ENCODE assay signal across 23 cellular contexts in genomic region chr12:124605869-124606774, GRCh38. TPM values are rescaled to one million over a fixed set of nuclear protein-coding genes. Genes with fewer than 3 reads are reported as not detected.
DNase-seq lines count a peak whose midpoint lies in the region; ATAC-seq and TF ChIP-seq lines count a peak whose summit lies in the region.
"Had no signal": no experiment of that assay in that cellular context is flagged by ENCODE, and none has a peak within 500 bp of the region (broad histone marks: within the 10 kb centered on the region; RNA-seq: fewer than 3 reads in every experiment).

No MANE protein-coding gene starts in this region.

- no peaks in the 10 kb centered on the region for H3K36me3 Mint-ChIP-seq in progenitor cell of endocrine pancreas (ENCODE audit: insufficient read depth)
- H3K36me3 Mint-ChIP-seq: stimulated activated naive B cell treated with anti-CD40 and anti-IgM and Interleukin-4, amounts not matched to agents 10 μg/mL and 1 μg/mL and 100 μg/mL, for 72 hours had no signal

- peaks cover 35% of the 10 kb centered on the region for H3K4me1 Mint-ChIP-seq in progenitor cell of endocrine pancreas (ENCODE audit: low read depth)

- H4K20me1 ChIP-seq in hepatocyte (ENCODE audit: insufficient read depth, poor library complexity, severe bottlenecking): no peaks in the 10 kb centered on the region

- no peaks in the 10 kb centered on the region for H3K9me2 ChIP-seq in hepatocyte (replicated peaks; ENCODE audit: insufficient read depth)

- no peak overlapping the region for H2AFZ ChIP-seq in hepatocyte
- H2AFZ ChIP-seq: PC-9 had no signal

- H3K4me3 Mint-ChIP-seq in progenitor cell of endocrine pancreas (ENCODE audit: low read depth): no peak overlapping the region
- H3K4me3 Mint-ChIP-seq: stimulated activated naive B cell treated with anti-CD40 and anti-IgM and Interleukin-4, amounts not matched to agents 10 μg/mL and 1 μg/mL and 100 μg/mL, for 72 hours had no signal

- no peaks in the 10 kb centered on the region for H3K9me3 ChIP-seq in SJCRH30 (replicated peaks)
- no peaks in the 10 kb centered on the region for H3K9me3 ChIP-seq in hepatocyte (ENCODE audit: low read depth)
- H3K9me3 ChIP-seq: right atrium auricular region, tibial nerve had no signal

- H3K4me2 ChIP-seq in hepatocyte: no peak overlapping the region
- H3K4me2 ChIP-seq: PC-9 had no signal

- H3K9me3 Mint-ChIP-seq in progenitor cell of endocrine pancreas (ENCODE audit: low read depth): no peaks in the 10 kb centered on the region
- H3K9me3 Mint-ChIP-seq: stimulated activated naive B cell treated with anti-CD40 and anti-IgM and Interleukin-4, amounts not matched to agents 10 μg/mL and 1 μg/mL and 100 μg/mL, for 72 hours had no signal

- 80% methylated on average over 22 of the region's 22 CpGs for WGBS in hepatocyte (ENCODE audit: low lambda C conversion rate, missing lambda C conversion rate)

- peaks cover 19% of the 10 kb centered on the region for H3K4me1 ChIP-seq in SJCRH30
- H3K4me1 ChIP-seq in hepatocyte (ENCODE audit: insufficient read depth): peaks cover 49% of the 10 kb centered on the region

- H3K27me3 Mint-ChIP-seq in progenitor cell of endocrine pancreas: peaks cover 4% of the 10 kb centered on the region

- H3K27ac ChIP-seq in SJCRH30 (no peak overlapping the region), hepatocyte (peak overlapping the region; percentile 84)
- H3K27ac ChIP-seq: C4-2B, PC-9, right atrium auricular region, SK-N-MC, tibial nerve had no signal

- H3K27ac Mint-ChIP-seq in progenitor cell of endocrine pancreas: peak overlapping the region; percentile 4
- H3K27ac Mint-ChIP-seq: stimulated activated naive B cell treated with anti-CD40 and anti-IgM and Interleukin-4, amounts not matched to agents 10 μg/mL and 1 μg/mL and 100 μg/mL, for 72 hours had no signal

- H3K4me3 ChIP-seq in SJCRH30 (no peak overlapping the region), hepatocyte (no peak overlapping the region)
- H3K4me3 ChIP-seq: PC-9, right atrium auricular region, SK-N-MC, tibial nerve had no signal

- ATAC-seq in esophagus mucosa: no peak
- no peak for ATAC-seq in HG02938 (IDR thresholded peaks at IDR 0.05; ENCODE audit: unreplicated experiment)
- ATAC-seq: stimulated activated naive B cell treated with anti-CD40 and anti-IgM and Interleukin-4, amounts not matched to agents 10 μg/mL and 1 μg/mL and 100 μg/mL, for 72 hours had no signal

- H3K36me3 ChIP-seq in SJCRH30 (no peaks in the 10 kb centered on the region), hepatocyte (replicated peaks; ENCODE audit: insufficient read depth, low read depth) (no peaks in the 10 kb centered on the region)
- H3K36me3 ChIP-seq: right atrium auricular region, tibial nerve had no signal

- H3K27me3 ChIP-seq in SJCRH30 (no peaks in the 10 kb centered on the region), hepatocyte (no peaks in the 10 kb centered on the region)
- H3K27me3 ChIP-seq: right atrium auricular region, tibial nerve had no signal

- DNase-seq in NCI-H2171 treated with DMSO at 0.1 percent for 48 hours (lab: John Stamatoyannopoulos, UW) (peak; percentile 17), NCI-H2171 (lab: John Stamatoyannopoulos, UW) (no peak), SJCRH30 (peak; percentile 25 to 54), hepatocyte (ENCODE audit: low spot score) (no peak), progenitor cell of endocrine pancreas (ENCODE audit: low spot score, unreplicated experiment) (no peak), Ammon's horn (ENCODE audit: low spot score) (no peak)
- DNase-seq: activated CD4-positive, alpha-beta T cell treated with anti-CD3 and anti-CD28 coated beads for 48 hours; activated gamma-delta T cell treated with Interleukin-2 at 50 U/mL for 16 hours; anterior cingulate cortex; DMS153; MV-4-11; NCI-H1930; NCI-H748 treated with DMSO at 0.1 percent for 48 hours; nucleus accumbens; PC-9; stimulated activated naive B cell treated with anti-CD40 and anti-IgM and Interleukin-4, amounts not matched to agents 10 μg/mL and 1 μg/mL and 100 μg/mL, for 72 hours; T-helper 9 cell had no signal

- TF ChIP-seq CTCF in hepatocyte (IDR thresholded peaks at IDR 0.05; ENCODE audit: poor library complexity) (no peak), progenitor cell of endocrine pancreas (IDR thresholded peaks at IDR 0.05; ENCODE audit: unreplicated experiment) (no peak)

- H3K79me2 ChIP-seq in hepatocyte: no peaks in the 10 kb centered on the region

RNA-seq across cellular contexts. Expression of gene NCOR2, which starts 38.7 kb away (rescaled TPM):
- total RNA-seq in SJCRH30 (2014; rRNA removed; shearing (Covaris generic)): 48.5 and 52.2 TPM in 2 replicates
- total RNA-seq in hepatocyte (12.9 and 40.3 TPM in 2 replicates), progenitor cell of endocrine pancreas (218 and 251 TPM in 2 replicates), esophagus mucosa (60.3 TPM)
- 121 and 136 TPM in 2 replicates for polyA plus RNA-seq in hepatocyte

Comparison
In these comparisons a context has a peak if more than half of its experiments do, and no peak if none do; other contexts are left out.
1. DNase-seq: peak in NCI-H2171 treated with DMSO at 0.1 percent for 48 hours (single experiment) and SJCRH30 (2 of 2); none in NCI-H2171 (single experiment), hepatocyte (single experiment), progenitor cell of endocrine pancreas (single experiment) and Ammon's horn (single experiment).